ENCODE assay signal across 20 cellular contexts in genomic region chr19:4448147-4448985, GRCh38. TPM values are rescaled to one million over a fixed set of nuclear protein-coding genes. Genes with fewer than 3 reads are reported as not detected.
A peak's percentile ranks its signal among the peaks of the same experiment; 100 is the strongest.
DNase-seq lines count a peak whose midpoint lies in the region; ATAC-seq, FAIRE-seq and TF ChIP-seq lines count a peak whose summit lies in the region.
"Had no signal": no experiment of that assay in that cellular context is flagged by ENCODE, and none has a peak within 500 bp of the region (broad histone marks: within the 10 kb centered on the region; RNA-seq: fewer than 3 reads in every experiment).

No MANE protein-coding gene starts in this region.

- TF ChIP-seq EP300 in K562 (IDR thresholded peaks at IDR 0.05; ENCODE audit: low read length), result no peak
- no peak for TF ChIP-seq EP300 in tibial nerve (IDR thresholded peaks at IDR 0.05)

- H2BK15ac ChIP-seq in H9 (ENCODE audit: low read depth, low read length), result no peak overlapping the region

- H3K23me2 ChIP-seq in H9 (ENCODE audit: insufficient read length, low read depth, low read length, poor library complexity, severe bottlenecking), result no peaks in the 10 kb centered on the region

- in situ Hi-C loops in K562 (cut with MboI), result no loop called here

- H3K4me3 ChIP-seq in K562 (no peak overlapping the region), tibial nerve (no peak overlapping the region)
- H3K4me3 ChIP-seq: HAP-1, lung, uterus had no signal

- no peaks in the 10 kb centered on the region for H3K9me1 ChIP-seq in K562 (ENCODE audit: control insufficient read depth, insufficient read depth, low read length)

- no peak overlapping the region for H2BK120ac ChIP-seq in H9 (ENCODE audit: low read depth, low read length, poor library complexity, severe bottlenecking)

- DNase-seq in H9, result no peak
- peak in 2 of 4 experiments; percentile 2 to 12 for DNase-seq in K562 (ENCODE audit: extremely low read depth in 1 of 4, low spot score in 3 of 4)
- DNase-seq in iPS-NIHi7 (ENCODE audit: extremely low spot score), result peak; percentile 9
- DNase-seq in stimulated activated effector memory CD8-positive, alpha-beta T cell treated with anti-CD3 and anti-CD28 coated beads, Interleukin-12 subunit alpha, Interleukin-12 subunit beta, amount 100 ng/mL, for 72 hours (ENCODE audit: low spot score in 2 of 2), result no peak
- DNase-seq in NCI-H1694 (lab: John Stamatoyannopoulos, UW), result no peak
- no peak for DNase-seq in tibial nerve (ENCODE audit: low spot score in 2 of 2)
- DNase-seq: activated CD4-positive, alpha-beta T cell treated with anti-CD3 and anti-CD28 coated beads, Interleukin-2, amount 50 U/mL, for 1 hour; AML-193; cortex of kidney; KBM-7; naive B cell; NCI-H2081; NCI-H510A; stimulated activated naive B cell treated with anti-CD40 and anti-IgM and Interleukin-4, amounts not matched to agents 10 μg/mL and 1 μg/mL and 100 μg/mL, for 72 hours; T-cell had no signal

- peaks cover 95% of the 10 kb centered on the region; the same call in 2 of the 3 replicates for H3K36me3 ChIP-seq in K562 (ENCODE audit: control insufficient read depth, insufficient read depth, low read length)
- H3K36me3 ChIP-seq in tibial nerve, result peaks cover 5 to 100% (median 23%) of the 10 kb centered on the region in 3 donors
- H3K36me3 ChIP-seq: uterus had no signal

- H4K20me1 ChIP-seq in H9 (ENCODE audit: control insufficient read depth, insufficient read depth, insufficient read length) (no peaks in the 10 kb centered on the region), K562 (replicated peaks; ENCODE audit: control insufficient read depth, insufficient read depth, low read length) (no peaks in the 10 kb centered on the region; the same call in 1 of the 2 replicates)

- TF ChIP-seq CTCF in H9 (conservative IDR thresholded peaks at IDR 0.05) (0 out of 3 replicates have a peak, but pooled peaks have one; percentile 2), K562 (IDR thresholded peaks at IDR 0.05 in 2 of 3, conservative IDR thresholded peaks at IDR 0.05 in 1 of 3; ENCODE audit: insufficient read depth in 2 of 3, low read depth in 1 of 3, low read length in 3 of 3) (no peak), tibial nerve (IDR thresholded peaks at IDR 0.05) (no peak)

- H4K8ac ChIP-seq in H9 (replicated peaks; ENCODE audit: insufficient read length, low read depth, low read length), result no peak overlapping the region

- intact Hi-C loops in K562 (cut with micrococcal nuclease), result no loop called here

- no peaks in the 10 kb centered on the region for H3K9me3 ChIP-seq in H9 (ENCODE audit: control insufficient read depth, low read depth, low read length)
- no peaks in the 10 kb centered on the region for H3K9me3 ChIP-seq in K562 (replicated peaks; ENCODE audit: control insufficient read depth, insufficient read depth, low read depth, low read length)
- no peaks in the 10 kb centered on the region for H3K9me3 ChIP-seq in tibial nerve
- H3K9me3 ChIP-seq: HAP-1, uterus had no signal

- H3K4me2 ChIP-seq in H9 (ENCODE audit: insufficient read depth, insufficient read length, low read length) (no peak overlapping the region), K562 (ENCODE audit: insufficient read depth, low read length) (no peak overlapping the region)

- no peak overlapping the region for H2AK5ac ChIP-seq in H9 (ENCODE audit: insufficient read length, low read length)

- TF ChIP-seq RAD21 in K562 (CRISPR knock-in tag; conservative IDR thresholded peaks at IDR 0.05 in 1 of 2, IDR thresholded peaks at IDR 0.05 in 1 of 2), result no peak

- H3K4me3 Mint-ChIP-seq in H9, result no peak overlapping the region
- no peak overlapping the region for H3K4me3 Mint-ChIP-seq in stimulated activated effector memory CD8-positive, alpha-beta T cell treated with anti-CD3 and anti-CD28 coated beads, Interleukin-12 subunit alpha, Interleukin-12 subunit beta, amount 100 ng/mL, for 72 hours
- H3K4me3 Mint-ChIP-seq: naive B cell; stimulated activated naive B cell treated with anti-CD40 and anti-IgM and Interleukin-4, amounts not matched to agents 10 μg/mL and 1 μg/mL and 100 μg/mL, for 72 hours; T-cell had no signal

- no peak overlapping the region for H3K23ac ChIP-seq in H9 (ENCODE audit: insufficient read length, low read depth, low read length)

- no peak overlapping the region for H3K9ac ChIP-seq in H9 (ENCODE audit: extremely low read depth, insufficient read length, low read length)
- H3K9ac ChIP-seq in K562 (ENCODE audit: insufficient read depth in 1 of 2, low read depth in 2 of 2, low read length in 2 of 2), result peak overlapping the region in 1 of 2 experiments; percentile 23; a peak in 1 of 4 replicates

- H4K5ac ChIP-seq in H9 (ENCODE audit: insufficient read length, low read depth, low read length), result no peak overlapping the region

- H3K18ac ChIP-seq in H9 (ENCODE audit: insufficient read length, low read depth, low read length), result no peak overlapping the region

- H3K4me1 ChIP-seq in H9 (ENCODE audit: insufficient read depth, low read length) (no peaks in the 10 kb centered on the region), K562 (replicated peaks in 1 of 2; ENCODE audit: control insufficient read depth in 2 of 2, insufficient read depth in 2 of 2, low read length in 2 of 2) (peaks cover 0 to 65% of the 10 kb centered on the region in 2 experiments; a peak in 2 of 5 replicates), tibial nerve (no peaks in the 10 kb centered on the region)
- H3K4me1 ChIP-seq: HAP-1, uterus had no signal

- no peak overlapping the region for H3T11ph ChIP-seq in H9 (ENCODE audit: low read length)

- no peak overlapping the region for H4K91ac ChIP-seq in H9 (ENCODE audit: insufficient read length, low read depth, low read length)

- FAIRE-seq in K562 (lab: Jason Lieb, UNC), result no peak
- FAIRE-seq: GM19239 had no signal

- H2BK20ac ChIP-seq in H9 (ENCODE audit: low read depth, low read length, poor library complexity, severe bottlenecking), result no peak overlapping the region

- CTCF ChIA-PET in K562 (lab: Yijun Ruan, JAX; ENCODE audit: low intra/inter-chr PET ratio), result no interaction called here

- no peaks in the 10 kb centered on the region for H3K79me1 ChIP-seq in H9 (ENCODE audit: insufficient read depth, low read depth, low read length, poor library complexity, severe bottlenecking)

- H3K14ac ChIP-seq in H9 (ENCODE audit: insufficient read depth, low read length), result no peak overlapping the region

- H3K9me3 Mint-ChIP-seq in H9, result no peaks in the 10 kb centered on the region
- no peaks in the 10 kb centered on the region for H3K9me3 Mint-ChIP-seq in stimulated activated effector memory CD8-positive, alpha-beta T cell treated with anti-CD3 and anti-CD28 coated beads, Interleukin-12 subunit alpha, Interleukin-12 subunit beta, amount 100 ng/mL, for 72 hours
- H3K9me3 Mint-ChIP-seq: naive B cell; stimulated activated naive B cell treated with anti-CD40 and anti-IgM and Interleukin-4, amounts not matched to agents 10 μg/mL and 1 μg/mL and 100 μg/mL, for 72 hours; T-cell had no signal

- TF ChIP-seq POLR2A in K562 (conservative IDR thresholded peaks at IDR 0.05), result peak; percentile 9; the same call in 1 of the 2 replicates
- no peak for TF ChIP-seq POLR2A in tibial nerve (IDR thresholded peaks at IDR 0.05)

- H2BK5ac ChIP-seq in H9 (ENCODE audit: insufficient read length, low read length), result no peak overlapping the region

- no peak overlapping the region for H3K56ac ChIP-seq in H9 (ENCODE audit: insufficient read length, low read depth, low read length)

- H3K4me1 Mint-ChIP-seq in H9, result no peaks in the 10 kb centered on the region
- H3K4me1 Mint-ChIP-seq in stimulated activated effector memory CD8-positive, alpha-beta T cell treated with anti-CD3 and anti-CD28 coated beads, Interleukin-12 subunit alpha, Interleukin-12 subunit beta, amount 100 ng/mL, for 72 hours, result no peaks in the 10 kb centered on the region
- H3K4me1 Mint-ChIP-seq: stimulated activated naive B cell treated with anti-CD40 and anti-IgM and Interleukin-4, amounts not matched to agents 10 μg/mL and 1 μg/mL and 100 μg/mL, for 72 hours; T-cell had no signal

- H3K27me3 ChIP-seq in H9 (ENCODE audit: insufficient read depth, low read length) (no peaks in the 10 kb centered on the region), K562 (ENCODE audit: control insufficient read depth in 2 of 2, insufficient read depth in 2 of 2, low read length in 2 of 2) (no peaks in the 10 kb centered on the region), tibial nerve (no peaks in the 10 kb centered on the region)
- H3K27me3 ChIP-seq: uterus had no signal

- no peaks in the 10 kb centered on the region; the same call in 1 of the 2 replicates for H3K27me3 Mint-ChIP-seq in H9 (ENCODE audit: low read depth)
- H3K27me3 Mint-ChIP-seq: naive B cell; stimulated activated naive B cell treated with anti-CD40 and anti-IgM and Interleukin-4, amounts not matched to agents 10 μg/mL and 1 μg/mL and 100 μg/mL, for 72 hours; T-cell had no signal

- POLR2A ChIA-PET in K562 (lab: Yijun Ruan, JAX), result interaction anchor here (0.6 to 7.4 kb wide), 5 partner anchors 7 to 205 kb away, joined by 4 to 60 read pairs (median 8); no protein-coding TSS in a partner anchor

- no peak overlapping the region for H2BK12ac ChIP-seq in H9 (ENCODE audit: insufficient read length, low read depth, low read length)

- peak overlapping the region in 1 of 3 experiments; percentile 75; a peak in 3 of 7 replicates for H3K27ac Mint-ChIP-seq in H9
- peak overlapping the region; percentile 54 for H3K27ac Mint-ChIP-seq in stimulated activated effector memory CD8-positive, alpha-beta T cell treated with anti-CD3 and anti-CD28 coated beads, Interleukin-12 subunit alpha, Interleukin-12 subunit beta, amount 100 ng/mL, for 72 hours
- H3K27ac Mint-ChIP-seq: naive B cell; stimulated activated naive B cell treated with anti-CD40 and anti-IgM and Interleukin-4, amounts not matched to agents 10 μg/mL and 1 μg/mL and 100 μg/mL, for 72 hours; T-cell had no signal

- ATAC-seq in K562, result no peak
- ATAC-seq in stimulated activated effector memory CD8-positive, alpha-beta T cell treated with anti-CD3 and anti-CD28 coated beads, Interleukin-12 subunit alpha, Interleukin-12 subunit beta, amount 100 ng/mL, for 72 hours, result no peak
- ATAC-seq in HG03439 (IDR thresholded peaks at IDR 0.05; ENCODE audit: unreplicated experiment), result no peak
- ATAC-seq: stimulated activated naive B cell treated with anti-CD40 and anti-IgM and Interleukin-4, amounts not matched to agents 10 μg/mL and 1 μg/mL and 100 μg/mL, for 72 hours; T-cell had no signal

- peaks cover 15 to 62% (median 39%) of the 10 kb centered on the region in 3 experiments; a peak in 6 of 7 replicates for H3K36me3 Mint-ChIP-seq in H9 (ENCODE audit: insufficient read depth in 1 of 3, low read depth in 3 of 3)
- H3K36me3 Mint-ChIP-seq in stimulated activated effector memory CD8-positive, alpha-beta T cell treated with anti-CD3 and anti-CD28 coated beads, Interleukin-12 subunit alpha, Interleukin-12 subunit beta, amount 100 ng/mL, for 72 hours, result peaks cover 87% of the 10 kb centered on the region

- no TSS peak for BruUV-seq in K562 (replicated peaks; lab: Mats Ljungman, UMichigan)

- no peak overlapping the region for H3K27ac ChIP-seq in H9 (ENCODE audit: insufficient read length, low read depth, low read length)
- H3K27ac ChIP-seq in K562 (ENCODE audit: extremely low read depth, low read depth, low read length), result no peak overlapping the region
- no peak overlapping the region for H3K27ac ChIP-seq in tibial nerve

- WGBS in H9 (ENCODE audit: extremely low coverage, insufficient read length, low lambda C conversion rate), result no CpG with 5 or more reads among the region's 30 CpGs
- 80% methylated on average over 23 of the region's 30 CpGs for WGBS in K562 (ENCODE audit: insufficient coverage, low coverage, missing lambda C conversion rate)
- 82 to 86% methylated on average over 23 of the region's 30 CpGs for WGBS in tibial nerve, 2 donors

- H3K4ac ChIP-seq in H9 (ENCODE audit: low read depth, low read length), result no peak overlapping the region

- H3K79me2 ChIP-seq in H9 (ENCODE audit: insufficient read depth, low read length), result no peaks in the 10 kb centered on the region
- H3K79me2 ChIP-seq in K562 (ENCODE audit: control insufficient read depth, insufficient read depth, low read length), result no peaks in the 10 kb centered on the region

- H2AFZ ChIP-seq in H9 (ENCODE audit: low read length) (no peak overlapping the region), K562 (ENCODE audit: low read depth, low read length) (no peak overlapping the region)

RNA-seq across cellular contexts. Expression of gene UBXN6, which starts 9.2 kb away (rescaled TPM):
- total RNA-seq in H9 (2021) (34.1 and 39.0 TPM in 2 replicates), K562 (2014; rRNA removed) (49.7 and 63.6 TPM in 2 replicates), K562 (2014; rRNA removed; fragmentation: Illumina TruSeq; extraction: Trizol) (8.6 and 11.0 TPM in 2 replicates), K562 (2015; rRNA removed; fragmentation: Illumina TruSeq; extraction: Trizol) (29.5 and 33.1 TPM in 2 replicates), K562 (2021) (80.8 and 90.2 TPM in 2 replicates), tibial nerve (100 to 1,000 TPM in 1 of 4 donors, 10 to 100 TPM in 3; 84.3 to 101 (median 92.2) TPM)
- total RNA-seq in K562 (2011; cell fraction: chromatin; rRNA removed; ENCODE audit: low replicate concordance), result 23.2 and 58.0 TPM in 2 replicates
- 57.5 and 64.5 TPM in 2 replicates for total RNA-seq in K562 (2011; cell fraction: nucleolus; rRNA removed)
- 32.2 and 37.0 TPM in 2 replicates for total RNA-seq in K562 (2011; cell fraction: nucleoplasm; rRNA removed)
- polyA plus RNA-seq in K562 (2011; rRNA removed) (38.2 and 51.7 TPM in 2 replicates), K562 (2014; fragmentation: Illumina TruSeq; extraction: Trizol) (17.5 and 45.2 TPM in 2 replicates), K562 (2014; fragmentation: Nextera tagmentation; extraction: Ambion mirVana) (1 to 10 TPM in 1 of 2 experiments, under 1 TPM in 1; 0.48 to 1.8 TPM), K562 (2014; rRNA removed) (59.4 and 59.7 TPM in 2 replicates)
- 58.6 and 121 TPM in 2 replicates for polyA plus RNA-seq in K562 (2011; cell fraction: cytosol; rRNA removed)
- polyA plus RNA-seq in K562 (2011; cell fraction: nucleus; rRNA removed), result 54.4 and 74.2 TPM in 2 replicates
- polyA plus RNA-seq in K562 (2012), result 56.8 and 86.6 TPM in 2 replicates
- polyA minus RNA-seq in K562 (2011; rRNA and poly(A)+ RNA removed), result 17.1 and 20.7 TPM in 2 replicates
- polyA minus RNA-seq in K562 (2011; cell fraction: cytosol; rRNA and poly(A)+ RNA removed), result 32.3 and 41.4 TPM in 2 replicates
- polyA minus RNA-seq in K562 (2011; cell fraction: nucleus; rRNA and poly(A)+ RNA removed), result 14.9 and 15.9 TPM in 2 replicates

RNA-seq across cellular contexts. Expression of gene HDGFL2, which starts 23.7 kb away (rescaled TPM):
- total RNA-seq in H9 (2021) (108 and 117 TPM in 2 replicates), K562 (2014; rRNA removed) (48.7 and 61.7 TPM in 2 replicates), K562 (2014; rRNA removed; fragmentation: Illumina TruSeq; extraction: Trizol) (10.7 and 12.3 TPM in 2 replicates), K562 (2015; rRNA removed; fragmentation: Illumina TruSeq; extraction: Trizol) (27.9 and 29.4 TPM in 2 replicates), K562 (2021) (39.7 and 45.9 TPM in 2 replicates), tibial nerve (10 to 100 TPM; 30.2 to 54.0 (median 48.7) TPM)
- 18.0 and 40.2 TPM in 2 replicates for total RNA-seq in K562 (2011; cell fraction: chromatin; rRNA removed; ENCODE audit: low replicate concordance)
- 25.8 and 27.2 TPM in 2 replicates for total RNA-seq in K562 (2011; cell fraction: nucleolus; rRNA removed)
- 18.5 and 20.0 TPM in 2 replicates for total RNA-seq in K562 (2011; cell fraction: nucleoplasm; rRNA removed)
- polyA plus RNA-seq in K562 (2011; rRNA removed) (14.3 and 21.1 TPM in 2 replicates), K562 (2014; fragmentation: Illumina TruSeq; extraction: Trizol) (16.0 and 27.4 TPM in 2 replicates), K562 (2014; fragmentation: Nextera tagmentation; extraction: Ambion mirVana) (under 1 TPM; 0.13 to 0.21 TPM), K562 (2014; rRNA removed) (39.7 and 50.8 TPM in 2 replicates)
- polyA plus RNA-seq in K562 (2011; cell fraction: cytosol; rRNA removed), result 10.7 and 15.1 TPM in 2 replicates
- polyA plus RNA-seq in K562 (2011; cell fraction: nucleus; rRNA removed), result 32.8 and 44.3 TPM in 2 replicates
- polyA plus RNA-seq in K562 (2012), result 29.5 and 31.2 TPM in 2 replicates
- polyA minus RNA-seq in K562 (2011; rRNA and poly(A)+ RNA removed), result 9.0 and 10.3 TPM in 2 replicates
- 14.8 and 23.0 TPM in 2 replicates for polyA minus RNA-seq in K562 (2011; cell fraction: cytosol; rRNA and poly(A)+ RNA removed)
- 6.3 and 9.2 TPM in 2 replicates for polyA minus RNA-seq in K562 (2011; cell fraction: nucleus; rRNA and poly(A)+ RNA removed)

RNA-seq across cellular contexts. Expression of gene CHAF1A, which starts 45.9 kb away (rescaled TPM):
- total RNA-seq in H9 (2021), result 143 and 148 TPM in 2 replicates
- 122 and 169 TPM in 2 replicates for total RNA-seq in K562 (2011; cell fraction: chromatin; rRNA removed; ENCODE audit: low replicate concordance)
- total RNA-seq in K562 (2011; cell fraction: nucleolus; rRNA removed), result 101 and 121 TPM in 2 replicates
- 83.4 and 88.4 TPM in 2 replicates for total RNA-seq in K562 (2011; cell fraction: nucleoplasm; rRNA removed)
- total RNA-seq in K562 (2014; rRNA removed), result 61.1 and 78.3 TPM in 2 replicates
- 32.5 and 42.6 TPM in 2 replicates for total RNA-seq in K562 (2014; rRNA removed; fragmentation: Illumina TruSeq; extraction: Trizol)
- 51.4 and 51.8 TPM in 2 replicates for total RNA-seq in K562 (2015; rRNA removed; fragmentation: Illumina TruSeq; extraction: Trizol)
- 78.6 and 86.9 TPM in 2 replicates for total RNA-seq in K562 (2021)
- 32.0 and 35.3 TPM in 2 replicates for polyA plus RNA-seq in K562 (2011; rRNA removed)
- polyA plus RNA-seq in K562 (2011; cell fraction: cytosol; rRNA removed), result 33.8 and 95.9 TPM in 2 replicates
- polyA plus RNA-seq in K562 (2011; cell fraction: nucleus; rRNA removed), result 46.7 and 100 TPM in 2 replicates
- 65.6 and 65.8 TPM in 2 replicates for polyA plus RNA-seq in K562 (2012)
- polyA plus RNA-seq in K562 (2014; fragmentation: Illumina TruSeq; extraction: Trizol), result 45.2 and 59.3 TPM in 2 replicates
- 1 to 10 TPM; 1.6 to 2.1 TPM for polyA plus RNA-seq in K562 (2014; fragmentation: Nextera tagmentation; extraction: Ambion mirVana)
- 65.4 and 73.4 TPM in 2 replicates for polyA plus RNA-seq in K562 (2014; rRNA removed)
- polyA minus RNA-seq in K562 (2011; rRNA and poly(A)+ RNA removed), result 33.8 and 38.5 TPM in 2 replicates
- 43.1 and 61.4 TPM in 2 replicates for polyA minus RNA-seq in K562 (2011; cell fraction: cytosol; rRNA and poly(A)+ RNA removed)
- 35.1 and 42.1 TPM in 2 replicates for polyA minus RNA-seq in K562 (2011; cell fraction: nucleus; rRNA and poly(A)+ RNA removed)
- 10 to 100 TPM in 1 of 4 donors, 1 to 10 TPM in 3; 4.9 to 18.6 (median 8.1) TPM for total RNA-seq in tibial nerve

RNA-seq across cellular contexts. Expression of gene SH3GL1, which starts 48.0 kb away (rescaled TPM):
- total RNA-seq in H9 (2021), result 85.5 TPM in 2 replicates
- 74.6 and 119 TPM in 2 replicates for total RNA-seq in K562 (2011; cell fraction: chromatin; rRNA removed; ENCODE audit: low replicate concordance)
- 59.7 and 60.0 TPM in 2 replicates for total RNA-seq in K562 (2011; cell fraction: nucleolus; rRNA removed)
- total RNA-seq in K562 (2011; cell fraction: nucleoplasm; rRNA removed), result 58.7 and 78.3 TPM in 2 replicates
- total RNA-seq in K562 (2014; rRNA removed), result 48.0 and 60.1 TPM in 2 replicates
- 6.1 and 9.4 TPM in 2 replicates for total RNA-seq in K562 (2014; rRNA removed; fragmentation: Illumina TruSeq; extraction: Trizol)
- 28.6 and 29.1 TPM in 2 replicates for total RNA-seq in K562 (2015; rRNA removed; fragmentation: Illumina TruSeq; extraction: Trizol)
- 72.0 and 75.3 TPM in 2 replicates for total RNA-seq in K562 (2021)
- polyA plus RNA-seq in K562 (2011; rRNA removed), result 25.7 and 44.0 TPM in 2 replicates
- 41.8 and 96.4 TPM in 2 replicates for polyA plus RNA-seq in K562 (2011; cell fraction: cytosol; rRNA removed)
- polyA plus RNA-seq in K562 (2011; cell fraction: nucleus; rRNA removed), result 68.2 and 94.2 TPM in 2 replicates
- polyA plus RNA-seq in K562 (2012), result 51.2 and 58.7 TPM in 2 replicates
- polyA plus RNA-seq in K562 (2014; fragmentation: Illumina TruSeq; extraction: Trizol), result 25.5 and 57.0 TPM in 2 replicates
- polyA plus RNA-seq in K562 (2014; fragmentation: Nextera tagmentation; extraction: Ambion mirVana), result 1 to 10 TPM; 1.7 to 2.1 TPM
- polyA plus RNA-seq in K562 (2014; rRNA removed), result 58.5 and 64.7 TPM in 2 replicates
- 8.2 and 13.7 TPM in 2 replicates for polyA minus RNA-seq in K562 (2011; rRNA and poly(A)+ RNA removed)
- 31.3 and 36.5 TPM in 2 replicates for polyA minus RNA-seq in K562 (2011; cell fraction: cytosol; rRNA and poly(A)+ RNA removed)
- 17.4 and 22.5 TPM in 2 replicates for polyA minus RNA-seq in K562 (2011; cell fraction: nucleus; rRNA and poly(A)+ RNA removed)
- total RNA-seq in tibial nerve, result 10 to 100 TPM; 35.0 to 64.8 (median 52.9) TPM
